Comparison of ENCODE assay signal across 37 cellular contexts in genomic region chr11:43172477-43172876, GRCh38.
"Had no signal": no experiment of that assay in that cellular context is flagged by ENCODE, and none has a peak within 500 bp of the region (broad histone marks: within the 10 kb centered on the region; RNA-seq: fewer than 3 reads in every experiment).

No MANE protein-coding gene starts in this region.

- H3K9me3 Mint-ChIP-seq: activated naive CD4-positive, alpha-beta T cell treated with anti-CD3 and anti-CD28 coated beads for 36 hours; activated naive CD4-positive, alpha-beta T cell treated with anti-CD3 and anti-CD28 coated beads, Interleukin-2, amount 10 ng/mL, durations not matched to agents 7 days and 5 days; activated naive CD8-positive, alpha-beta T cell treated with anti-CD3 and anti-CD28 coated beads, Interleukin-2, amount 10 ng/mL, durations not matched to agents 7 days and 5 days; activated T-helper 2 cell treated with anti-CD3 and anti-CD28 coated beads, Interferon-gamma antibody, Interleukin-2, Interleukin-4, amounts not matched to agents 10 μg/mL and 5 μg/mL and 100 μg/mL, durations not matched to agents 14 hours and 24 hours and 36 hours had no signal

- H3K27ac ChIP-seq: adrenal gland, ascending aorta, body of pancreas, brain microvascular endothelial cell, breast epithelium, cardiac muscle cell had no signal

- H3K4me1 Mint-ChIP-seq: activated naive CD4-positive, alpha-beta T cell treated with anti-CD3 and anti-CD28 coated beads, Interleukin-2, amount 10 ng/mL, durations not matched to agents 7 days and 5 days; activated naive CD4-positive, alpha-beta T cell treated with anti-CD3 and anti-CD28 coated beads, Interleukin-2, amount 50 U/mL, for 24 hours; activated naive CD8-positive, alpha-beta T cell treated with anti-CD3 and anti-CD28 coated beads for 36 hours; activated naive CD8-positive, alpha-beta T cell treated with anti-CD3 and anti-CD28 coated beads, Interleukin-2, amount 10 ng/mL, durations not matched to agents 7 days and 5 days; activated naive CD8-positive, alpha-beta T cell treated with anti-CD3 and anti-CD28 coated beads, Interleukin-2, amount 50 U/mL, for 24 hours; brain; central memory CD8-positive, alpha-beta T cell had no signal

- DNase-seq: activated effector memory CD4-positive, alpha-beta T cell treated with anti-CD3 and anti-CD28 coated beads, Interleukin-2, amount 50 U/mL, for 16 hours; activated effector memory CD4-positive, alpha-beta T cell treated with Interleukin-2 at 50 U/mL for 16 hours; activated gamma-delta T cell; activated gamma-delta T cell treated with Interleukin-2 at 50 U/mL for 16 hours; activated naive CD4-positive, alpha-beta T cell; activated naive CD4-positive, alpha-beta T cell treated with anti-CD3 and anti-CD28 coated beads for 36 hours; activated naive CD4-positive, alpha-beta T cell treated with anti-CD3 and anti-CD28 coated beads, Interleukin-2, amount 10 ng/mL, durations not matched to agents 7 days and 5 days; activated naive CD4-positive, alpha-beta T cell treated with anti-CD3 and anti-CD28 coated beads, Interleukin-2, amount 50 U/mL, for 16 hours; activated naive CD4-positive, alpha-beta T cell treated with Interleukin-2 at 50 U/mL for 16 hours; activated naive CD8-positive, alpha-beta T cell treated with anti-CD3 and anti-CD28 coated beads for 36 hours; activated naive CD8-positive, alpha-beta T cell treated with anti-CD3 and anti-CD28 coated beads, Interleukin-2, amount 10 ng/mL, durations not matched to agents 7 days and 5 days; activated naive CD8-positive, alpha-beta T cell treated with anti-CD3 and anti-CD28 coated beads, Interleukin-2, amount 50 U/mL, for 24 hours; activated T-cell treated with anti-CD3 and anti-CD28 coated beads, Interleukin-2, amount 50 U/mL, for 1 hour; activated T-cell treated with anti-CD3 and anti-CD28 coated beads, Interleukin-2, amount 50 U/mL, for 24 hours; activated T-cell treated with anti-CD3 and anti-CD28 coated beads, Interleukin-2, amount 50 U/mL, for 4 hours; activated T-cell treated with anti-CD3 and anti-CD28 coated beads, Interleukin-2, amount 50 U/mL, for 48 hours; activated T-cell treated with anti-CD3 and anti-CD28 coated beads, Interleukin-2, amount 50 U/mL, for 72 hours; adrenal gland; amniotic stem cell; amygdala; anterior cingulate cortex; aorta; body of pancreas; brain microvascular endothelial cell; caudate nucleus; central memory CD4-positive, alpha-beta T cell; cerebellar nuclear complex had no signal

- H3K4me1 ChIP-seq: adrenal gland, ascending aorta, body of pancreas, breast epithelium had no signal

- ATAC-seq: activated naive CD8-positive, alpha-beta T cell treated with anti-CD3 and anti-CD28 coated beads, Interleukin-2, amount 50 U/mL, for 24 hours; activated T-cell treated with anti-CD3 and anti-CD28 coated beads, Interleukin-2, amount 50 U/mL, for 4 hours; activated T-cell treated with anti-CD3 and anti-CD28 coated beads, Interleukin-2, amount 50 U/mL, for 72 hours; body of pancreas had no signal

- H3K4me3 ChIP-seq: adrenal gland, ascending aorta, body of pancreas, breast epithelium, cardiac muscle cell had no signal

- H3K4me3 Mint-ChIP-seq: activated naive CD4-positive, alpha-beta T cell treated with anti-CD3 and anti-CD28 coated beads for 36 hours; activated naive CD4-positive, alpha-beta T cell treated with anti-CD3 and anti-CD28 coated beads, Interleukin-2, amount 10 ng/mL, durations not matched to agents 7 days and 5 days; activated naive CD4-positive, alpha-beta T cell treated with anti-CD3 and anti-CD28 coated beads, Interleukin-2, amount 50 U/mL, for 24 hours; activated naive CD8-positive, alpha-beta T cell; activated naive CD8-positive, alpha-beta T cell treated with anti-CD3 and anti-CD28 coated beads for 36 hours; activated naive CD8-positive, alpha-beta T cell treated with anti-CD3 and anti-CD28 coated beads, Interleukin-2, amount 10 ng/mL, durations not matched to agents 7 days and 5 days; activated naive CD8-positive, alpha-beta T cell treated with anti-CD3 and anti-CD28 coated beads, Interleukin-2, amount 50 U/mL, for 24 hours; activated T-cell treated with anti-CD3 and anti-CD28 coated beads, Interleukin-2, amount 50 U/mL, for 24 hours; activated T-cell treated with anti-CD3 and anti-CD28 coated beads, Interleukin-2, amount 50 U/mL, for 4 hours; activated T-cell treated with anti-CD3 and anti-CD28 coated beads, Interleukin-2, amount 50 U/mL, for 72 hours; activated T-helper 1 cell treated with anti-CD3 and anti-CD28 coated beads, Interleukin-12 subunit alpha, Interleukin-12 subunit beta, Interleukin-2, Interleukin-4 antibody, amounts not matched to agents 30 ng/mL and 10 ng/mL and 1 ng/mL, durations not matched to agents 14 hours and 24 hours and 36 hours; brain; central memory CD8-positive, alpha-beta T cell had no signal

- H3K9me3 ChIP-seq: adrenal gland, ascending aorta, breast epithelium had no signal

- H3K36me3 Mint-ChIP-seq: activated naive CD4-positive, alpha-beta T cell treated with anti-CD3 and anti-CD28 coated beads, Interleukin-2, amount 10 ng/mL, durations not matched to agents 7 days and 5 days; activated naive CD4-positive, alpha-beta T cell treated with anti-CD3 and anti-CD28 coated beads, Interleukin-2, amount 50 U/mL, for 24 hours; activated naive CD4-positive, alpha-beta T cell treated with anti-CD3 and anti-CD28 coated beads, Interleukin-2, amount 50 U/mL, for 72 hours; activated naive CD8-positive, alpha-beta T cell; activated naive CD8-positive, alpha-beta T cell treated with anti-CD3 and anti-CD28 coated beads for 36 hours; activated naive CD8-positive, alpha-beta T cell treated with anti-CD3 and anti-CD28 coated beads, Interleukin-2, amount 10 ng/mL, durations not matched to agents 7 days and 5 days; brain had no signal

- H3K27me3 Mint-ChIP-seq: activated naive CD4-positive, alpha-beta T cell treated with anti-CD3 and anti-CD28 coated beads, Interleukin-2, amount 10 ng/mL, durations not matched to agents 7 days and 5 days; activated naive CD8-positive, alpha-beta T cell; activated naive CD8-positive, alpha-beta T cell treated with anti-CD3 and anti-CD28 coated beads for 36 hours; activated naive CD8-positive, alpha-beta T cell treated with anti-CD3 and anti-CD28 coated beads, Interleukin-2, amount 10 ng/mL, durations not matched to agents 7 days and 5 days; activated naive CD8-positive, alpha-beta T cell treated with anti-CD3 and anti-CD28 coated beads, Interleukin-2, amount 50 U/mL, for 24 hours; activated T-cell treated with anti-CD3 and anti-CD28 coated beads, Interleukin-2, amount 50 U/mL, for 24 hours; central memory CD8-positive, alpha-beta T cell had no signal

- H3K27ac Mint-ChIP-seq: activated naive CD4-positive, alpha-beta T cell treated with anti-CD3 and anti-CD28 coated beads for 36 hours; activated naive CD4-positive, alpha-beta T cell treated with anti-CD3 and anti-CD28 coated beads, Interleukin-2, amount 10 ng/mL, durations not matched to agents 7 days and 5 days; activated naive CD4-positive, alpha-beta T cell treated with anti-CD3 and anti-CD28 coated beads, Interleukin-2, amount 50 U/mL, for 24 hours; activated naive CD4-positive, alpha-beta T cell treated with anti-CD3 and anti-CD28 coated beads, Interleukin-2, amount 50 U/mL, for 72 hours; activated naive CD8-positive, alpha-beta T cell; activated naive CD8-positive, alpha-beta T cell treated with anti-CD3 and anti-CD28 coated beads for 36 hours; activated naive CD8-positive, alpha-beta T cell treated with anti-CD3 and anti-CD28 coated beads, Interleukin-2, amount 10 ng/mL, durations not matched to agents 7 days and 5 days; activated naive CD8-positive, alpha-beta T cell treated with anti-CD3 and anti-CD28 coated beads, Interleukin-2, amount 50 U/mL, for 24 hours; activated T-cell treated with anti-CD3 and anti-CD28 coated beads, Interleukin-2, amount 50 U/mL, for 24 hours; activated T-cell treated with anti-CD3 and anti-CD28 coated beads, Interleukin-2, amount 50 U/mL, for 72 hours; activated T-helper 1 cell treated with anti-CD3 and anti-CD28 coated beads, Interleukin-12 subunit alpha, Interleukin-12 subunit beta, Interleukin-2, Interleukin-4 antibody, amounts not matched to agents 30 ng/mL and 10 ng/mL and 1 ng/mL, durations not matched to agents 14 hours and 24 hours and 36 hours; activated T-helper 2 cell treated with anti-CD3 and anti-CD28 coated beads, Interferon-gamma antibody, Interleukin-2, Interleukin-4, amounts not matched to agents 10 μg/mL and 5 μg/mL and 100 μg/mL, durations not matched to agents 14 hours and 24 hours and 36 hours; brain had no signal

- H3K36me3 ChIP-seq: adrenal gland, ascending aorta, brain microvascular endothelial cell, breast epithelium, cardiac muscle cell had no signal

- H3K27me3 ChIP-seq: adrenal gland, ascending aorta, body of pancreas, brain microvascular endothelial cell, breast epithelium, cardiac muscle cell had no signal
